In the genomic region with DNA sequence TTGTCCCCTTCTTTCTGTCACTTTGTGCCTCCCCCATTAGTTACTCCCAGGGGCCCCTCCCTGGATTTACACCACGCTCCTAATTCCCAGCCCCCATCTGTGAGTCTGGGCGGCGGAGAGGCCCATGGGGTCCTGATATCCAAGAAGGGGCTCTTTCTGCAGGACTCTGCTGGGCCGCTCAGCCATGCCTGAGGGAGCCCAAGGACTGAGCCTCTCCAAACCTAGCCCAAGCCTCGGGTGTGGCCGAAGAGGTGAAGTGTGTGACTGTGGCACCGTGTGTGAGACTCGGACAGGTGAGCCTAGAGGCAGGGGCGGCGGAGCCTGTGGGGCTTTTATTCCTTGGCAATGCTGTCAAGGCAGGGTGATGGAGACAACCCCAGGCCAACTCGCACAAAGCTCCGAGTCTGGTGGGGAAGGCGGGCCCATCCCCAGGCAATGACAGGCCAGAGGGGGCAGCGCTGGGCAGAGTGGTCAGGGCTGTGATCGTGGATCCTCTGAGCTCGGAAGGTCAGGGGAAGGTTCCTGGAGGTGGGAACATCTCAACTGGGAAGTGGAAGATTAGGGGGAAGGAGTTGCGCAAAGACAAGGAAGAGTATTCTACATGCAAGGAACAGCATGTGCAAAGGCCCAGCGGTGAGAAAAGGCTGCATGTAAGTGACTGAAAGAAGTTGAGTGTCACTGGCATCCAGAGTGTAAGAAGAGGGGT, we compare ENCODE assay signal across 9 cellular contexts. TPM values are rescaled to one million over a fixed set of nuclear protein-coding genes. Genes with fewer than 3 reads are reported as not detected.
DNase-seq lines count a peak whose midpoint lies in the region; ATAC-seq and TF ChIP-seq lines count a peak whose summit lies in the region.
"Had no signal": no experiment of that assay in that cellular context is flagged by ENCODE, and none has a peak within 500 bp of the region (broad histone marks: within the 10 kb centered on the region; RNA-seq: fewer than 3 reads in every experiment).

No MANE protein-coding gene starts in this region.

- DNase-seq in NCI-H146 (lab: John Stamatoyannopoulos, UW) (peak; percentile 35), NCI-H146 treated with DMSO at 0.1 percent for 48 hours (lab: John Stamatoyannopoulos, UW; ENCODE audit: unreplicated experiment) (no peak), RWPE2 (ENCODE audit: low spot score) (no peak), osteoblast (ENCODE audit: insufficient read length, low spot score, missing footprints) (peak; percentile 92), HUDEP-2 (lab: John Stamatoyannopoulos, UW; ENCODE audit: unreplicated experiment in 76 of 76) (no peak)

- 43 to 46% methylated on average over 18 of the region's 18 CpGs for WGBS in esophagus, 2 donors

- peak; percentile 15 for TF ChIP-seq CTCF in RWPE2 (IDR thresholded peaks at IDR 0.05; ENCODE audit: poor library complexity, severe bottlenecking)
- peak; percentile 13 for TF ChIP-seq CTCF in osteoblast (IDR thresholded peaks at IDR 0.05; ENCODE audit: extremely low read depth, low read depth, low read length)

- H3K27me3 ChIP-seq in RWPE2 (ENCODE audit: insufficient read depth, poor library complexity, severe bottlenecking) (no peaks in the 10 kb centered on the region), esophagus (ENCODE audit: control insufficient read depth in 1 of 2, insufficient read depth in 2 of 2, low read length in 2 of 2) (no peaks in the 10 kb centered on the region), osteoblast (ENCODE audit: insufficient read depth, low read length) (no peaks in the 10 kb centered on the region)

- H3K4me2 ChIP-seq in osteoblast (ENCODE audit: insufficient read depth, low read length) = peak overlapping the region; percentile 92

- peaks cover 45% of the 10 kb centered on the region for H3K79me2 ChIP-seq in osteoblast (ENCODE audit: insufficient read depth, low read length)

- ATAC-seq in RWPE2 (ENCODE audit: low read depth) (no peak), HG03045 (IDR thresholded peaks at IDR 0.05; ENCODE audit: unreplicated experiment) (no peak), GM21528 (IDR thresholded peaks at IDR 0.05; ENCODE audit: low FRiP score, unreplicated experiment) (no peak)

- H3K9me3 ChIP-seq in RWPE2 (ENCODE audit: severe bottlenecking) = no peaks in the 10 kb centered on the region
- H3K9me3 ChIP-seq in esophagus (ENCODE audit: control insufficient read depth in 2 of 2, insufficient read depth in 1 of 2, low read depth in 1 of 2, low read length in 1 of 2) = no peaks in the 10 kb centered on the region
- no peaks in the 10 kb centered on the region for H3K9me3 ChIP-seq in osteoblast (ENCODE audit: low read depth, low read length)

- H3K27ac ChIP-seq in RWPE2 (ENCODE audit: poor library complexity, severe bottlenecking) = peak overlapping the region; percentile 97
- peak overlapping the region; percentile 86 to 94 for H3K27ac ChIP-seq in esophagus (ENCODE audit: low read depth in 2 of 2, low read length in 1 of 2)
- H3K27ac ChIP-seq in osteoblast (ENCODE audit: low read depth, low read length) = peak overlapping the region; percentile 84
- H3K27ac ChIP-seq: C4-2B had no signal

- H3K36me3 ChIP-seq in RWPE2 (ENCODE audit: low read depth) = peaks cover 34% of the 10 kb centered on the region
- no peaks in the 10 kb centered on the region for H3K36me3 ChIP-seq in esophagus (ENCODE audit: control insufficient read depth in 2 of 2, insufficient read depth in 2 of 2, low read length in 1 of 2)
- peaks cover 19% of the 10 kb centered on the region for H3K36me3 ChIP-seq in osteoblast (ENCODE audit: insufficient read depth, low read length)

- H3K4me1 ChIP-seq in RWPE2 (ENCODE audit: insufficient read depth, poor library complexity, severe bottlenecking) (peaks cover 13% of the 10 kb centered on the region), esophagus (ENCODE audit: control insufficient read depth in 2 of 2, insufficient read depth in 2 of 2, low read length in 1 of 2) (peaks cover 5 to 7% of the 10 kb centered on the region in 2 donors), osteoblast (ENCODE audit: insufficient read depth, low read length) (peaks cover 29% of the 10 kb centered on the region)

- peaks cover 23% of the 10 kb centered on the region for H4K20me1 ChIP-seq in osteoblast (ENCODE audit: insufficient read depth, low read length)

- H3K4me3 ChIP-seq in RWPE2 (ENCODE audit: severe bottlenecking) = peak overlapping the region; percentile 84
- H3K4me3 ChIP-seq in esophagus (ENCODE audit: low read depth in 1 of 2, low read length in 2 of 2) = peak overlapping the region; percentile 56 to 61
- peak overlapping the region; percentile 83 for H3K4me3 ChIP-seq in osteoblast (ENCODE audit: insufficient read depth, low read length)

- H2AFZ ChIP-seq in osteoblast (ENCODE audit: low read length) = peak overlapping the region; percentile 50

RNA-seq across cellular contexts. Expression of a gene that starts 1.6 kb away (rescaled TPM):
- 1 to 10 TPM; 3.8 to 9.2 TPM for polyA plus RNA-seq in esophagus
- total RNA-seq in osteoblast = 21.4 and 21.5 TPM in 2 replicates

RNA-seq across cellular contexts. Expression of a gene that starts 7.4 kb away (rescaled TPM):
- 100 to 1,000 TPM; 249 to 382 TPM for polyA plus RNA-seq in esophagus
- total RNA-seq in osteoblast = 6.2 and 6.5 TPM in 2 replicates

RNA-seq across cellular contexts. Expression of a gene that starts 21.7 kb away (rescaled TPM):
- polyA plus RNA-seq in esophagus = 1,000 to 10,000 TPM; 1,628 to 3,096 TPM
- 44.9 and 56.0 TPM in 2 replicates for total RNA-seq in osteoblast

RNA-seq across cellular contexts. Expression of a gene that starts 22.9 kb away (rescaled TPM):
- 10 to 100 TPM; 15.6 to 22.7 TPM for polyA plus RNA-seq in esophagus
- total RNA-seq in osteoblast = 19.9 and 23.0 TPM in 2 replicates

RNA-seq across cellular contexts. Expression of a gene that starts 23.1 kb away (rescaled TPM):
- polyA plus RNA-seq in esophagus = 10 to 100 TPM; 41.8 to 43.0 TPM
- total RNA-seq in osteoblast = 29.3 and 29.8 TPM in 2 replicates

Comparison
In these comparisons a context has a peak if more than half of its experiments do, and no peak if none do; other contexts are left out.
1. DNase-seq: peak in NCI-H146 (single experiment) and osteoblast (single experiment); none in NCI-H146 treated with DMSO at 0.1 percent for 48 hours (single experiment), RWPE2 (single experiment) and HUDEP-2 (0 of 76).
2. Peak in every context shown above with its lines, with median percentiles within 50 percentile points of each other: H3K27ac ChIP-seq and H3K4me3 ChIP-seq.